In the genomic region with DNA sequence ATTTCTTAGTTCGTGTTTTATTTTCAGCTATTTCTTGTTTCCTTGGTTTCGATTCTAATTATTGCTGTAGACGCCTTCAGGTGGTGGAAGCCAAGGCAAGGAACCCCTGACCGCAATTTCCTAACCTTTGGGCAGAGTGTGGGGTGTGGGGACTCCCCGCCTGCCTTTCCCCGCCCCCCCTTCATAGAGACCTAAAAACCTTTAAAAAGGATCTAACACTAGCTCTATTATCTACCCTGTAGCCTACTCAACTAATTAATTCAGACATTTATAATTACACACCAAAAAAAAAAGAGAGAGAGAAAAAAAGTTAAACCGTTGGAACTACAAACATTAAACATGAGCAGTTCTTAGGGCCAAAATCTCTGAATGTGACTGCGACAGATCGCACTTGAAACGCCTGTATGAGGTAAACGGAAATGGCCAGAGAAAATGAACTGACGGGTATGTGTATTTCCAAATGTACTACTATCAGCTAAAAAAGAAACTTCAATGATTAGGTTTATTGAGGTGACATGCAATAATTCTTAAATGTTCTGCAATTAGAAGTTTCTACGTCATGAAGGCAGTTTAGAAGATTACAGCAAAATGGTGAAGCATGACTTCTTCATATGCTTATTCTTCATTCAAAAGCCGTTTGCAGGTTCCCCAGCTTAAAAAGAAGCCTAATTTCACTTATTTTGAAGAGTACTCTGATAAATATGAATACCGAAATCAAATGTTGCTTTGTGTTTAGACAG, we compare ENCODE assay signal across 1 cellular context.
TF ChIP-seq lines count a peak whose summit lies in the region.

No MANE protein-coding gene starts in this region.

TF ChIP-seq in WTC11, 78 proteins besides CTCF, POLR2A, EP300 and RAD21 (continued from another document):
- TF ChIP-seq, protein P1, sequence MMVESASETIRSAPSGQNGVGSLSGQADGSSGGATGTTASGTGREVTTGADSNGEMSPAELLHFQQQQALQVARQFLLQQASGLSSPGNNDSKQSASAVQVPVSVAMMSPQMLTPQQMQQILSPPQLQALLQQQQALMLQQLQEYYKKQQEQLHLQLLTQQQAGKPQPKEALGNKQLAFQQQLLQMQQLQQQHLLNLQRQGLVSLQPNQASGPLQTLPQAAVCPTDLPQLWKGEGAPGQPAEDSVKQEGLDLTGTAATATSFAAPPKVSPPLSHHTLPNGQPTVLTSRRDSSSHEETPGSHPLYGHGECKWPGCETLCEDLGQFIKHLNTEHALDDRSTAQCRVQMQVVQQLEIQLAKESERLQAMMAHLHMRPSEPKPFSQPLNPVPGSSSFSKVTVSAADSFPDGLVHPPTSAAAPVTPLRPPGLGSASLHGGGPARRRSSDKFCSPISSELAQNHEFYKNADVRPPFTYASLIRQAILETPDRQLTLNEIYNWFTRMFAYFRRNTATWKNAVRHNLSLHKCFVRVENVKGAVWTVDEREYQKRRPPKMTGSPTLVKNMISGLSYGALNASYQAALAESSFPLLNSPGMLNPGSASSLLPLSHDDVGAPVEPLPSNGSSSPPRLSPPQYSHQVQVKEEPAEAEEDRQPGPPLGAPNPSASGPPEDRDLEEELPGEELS (CRISPR knock-in tag; IDR thresholded peaks at IDR 0.05): no peak
- TF ChIP-seq, protein P2, sequence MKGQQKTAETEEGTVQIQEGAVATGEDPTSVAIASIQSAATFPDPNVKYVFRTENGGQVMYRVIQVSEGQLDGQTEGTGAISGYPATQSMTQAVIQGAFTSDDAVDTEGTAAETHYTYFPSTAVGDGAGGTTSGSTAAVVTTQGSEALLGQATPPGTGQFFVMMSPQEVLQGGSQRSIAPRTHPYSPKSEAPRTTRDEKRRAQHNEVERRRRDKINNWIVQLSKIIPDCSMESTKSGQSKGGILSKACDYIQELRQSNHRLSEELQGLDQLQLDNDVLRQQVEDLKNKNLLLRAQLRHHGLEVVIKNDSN (CRISPR knock-in tag; IDR thresholded peaks at IDR 0.05): no peak
- TF ChIP-seq JUN (CRISPR knock-in tag; IDR thresholded peaks at IDR 0.05): no peak
- TF ChIP-seq GABPB1 (CRISPR knock-in tag; IDR thresholded peaks at IDR 0.05): no peak
- no peak for TF ChIP-seq SP1 (CRISPR knock-in tag; conservative IDR thresholded peaks at IDR 0.05)
- no peak for TF ChIP-seq PRRX2 (CRISPR knock-in tag; IDR thresholded peaks at IDR 0.05)
- TF ChIP-seq FOXP1 (CRISPR knock-in tag; IDR thresholded peaks at IDR 0.05; ENCODE audit: borderline replicate concordance): no peak
- TF ChIP-seq E2F1 (CRISPR knock-in tag; IDR thresholded peaks at IDR 0.05): no peak
- no peak for TF ChIP-seq HMGA2 (CRISPR knock-in tag; IDR thresholded peaks at IDR 0.05)
- TF ChIP-seq ATF1 (CRISPR knock-in tag; IDR thresholded peaks at IDR 0.05): no peak
- TF ChIP-seq ZNF263 (CRISPR knock-in tag; IDR thresholded peaks at IDR 0.05; ENCODE audit: low read depth): no peak
- no peak for TF ChIP-seq NFE2L1 (CRISPR knock-in tag; IDR thresholded peaks at IDR 0.05)
- no peak for TF ChIP-seq CREB1 (CRISPR knock-in tag; IDR thresholded peaks at IDR 0.05)
- TF ChIP-seq ZBTB43 (CRISPR knock-in tag; IDR thresholded peaks at IDR 0.05): no peak
- no peak for TF ChIP-seq ZNF121 (CRISPR knock-in tag; IDR thresholded peaks at IDR 0.05)
- no peak for TF ChIP-seq ZNF281 (CRISPR knock-in tag; IDR thresholded peaks at IDR 0.05)
- no peak for TF ChIP-seq ZNF671 (CRISPR knock-in tag; IDR thresholded peaks at IDR 0.05)
TF ChIP-seq in WTC11: peak in this region for 0.
